ENCODE assay signal across 26 cellular contexts in genomic region chr5:171895076-171895475, GRCh38.
DNase-seq lines count a peak whose midpoint lies in the region; ATAC-seq and TF ChIP-seq lines count a peak whose summit lies in the region.
"Had no signal": no experiment of that assay in that cellular context is flagged by ENCODE, and none has a peak within 500 bp of the region (broad histone marks: within the 10 kb centered on the region; RNA-seq: fewer than 3 reads in every experiment).

No MANE protein-coding gene starts in this region.

- H3K4me1 Mint-ChIP-seq in central memory CD8-positive, alpha-beta T cell, result peaks cover 14% of the 10 kb centered on the region
- H3K4me1 Mint-ChIP-seq in osteocyte (ENCODE audit: unreplicated experiment), result peaks cover 62% of the 10 kb centered on the region
- H3K4me1 Mint-ChIP-seq: CD14-positive monocyte had no signal

- H3K27ac Mint-ChIP-seq in central memory CD8-positive, alpha-beta T cell (ENCODE audit: low read depth), result peak overlapping the region; percentile 17
- peak overlapping the region; percentile 69 for H3K27ac Mint-ChIP-seq in osteocyte (ENCODE audit: unreplicated experiment)
- H3K27ac Mint-ChIP-seq: CD14-positive monocyte had no signal

- TF ChIP-seq CTCF in cardiac muscle cell (IDR thresholded peaks at IDR 0.05; ENCODE audit: low read depth, low read length), result no peak
- TF ChIP-seq CTCF in osteocyte (IDR thresholded peaks at IDR 0.05), result no peak
- TF ChIP-seq CTCF in stomach (IDR thresholded peaks at IDR 0.05), result no peak

- POLR2A ChIA-PET in HEK293T (lab: Yijun Ruan, JAX), result no interaction called here

- ATAC-seq in left ventricle myocardium superior, result no peak
- no peak for ATAC-seq in central memory CD8-positive, alpha-beta T cell (replicated peaks; ENCODE audit: extremely low read depth, poor library complexity, severe bottlenecking)
- ATAC-seq: GM12878 had no signal

- H3K4me3 Mint-ChIP-seq in central memory CD8-positive, alpha-beta T cell, result no peak overlapping the region
- H3K4me3 Mint-ChIP-seq in osteocyte (ENCODE audit: unreplicated experiment), result no peak overlapping the region
- H3K4me3 Mint-ChIP-seq: CD14-positive monocyte; CD4-positive, alpha-beta memory T cell; CD4-positive, CD25-positive, alpha-beta regulatory T cell; CD8-positive, alpha-beta memory T cell had no signal

- no peak for TF ChIP-seq EP300 in stomach (IDR thresholded peaks at IDR 0.05)

- H3K36me3 ChIP-seq in cardiac muscle cell (no peaks in the 10 kb centered on the region), stomach (peaks cover 14 to 83% (median 60%) of the 10 kb centered on the region in 4 donors)

- peaks cover 86% of the 10 kb centered on the region for H3K4me1 ChIP-seq in cardiac muscle cell (ENCODE audit: low read depth)
- H3K4me1 ChIP-seq in stomach, result peaks cover 0 to 9% (median 0%) of the 10 kb centered on the region in 4 donors
- H3K4me1 ChIP-seq: BE2C, BLaER1 had no signal

- no peaks in the 10 kb centered on the region for H3K9me3 ChIP-seq in cardiac muscle cell (ENCODE audit: low read depth)
- H3K9me3 ChIP-seq in stomach, result no peaks in the 10 kb centered on the region
- H3K9me3 ChIP-seq: BE2C, BLaER1 had no signal

- CTCF ChIA-PET in HEK293T (lab: Yijun Ruan, JAX), result no interaction called here

- no peaks in the 10 kb centered on the region for H3K9me3 Mint-ChIP-seq in central memory CD8-positive, alpha-beta T cell
- H3K9me3 Mint-ChIP-seq in osteocyte (ENCODE audit: unreplicated experiment), result no peaks in the 10 kb centered on the region
- H3K9me3 Mint-ChIP-seq: CD14-positive monocyte; CD4-positive, CD25-positive, alpha-beta regulatory T cell; CD8-positive, alpha-beta memory T cell had no signal

- TF ChIP-seq POLR2A in stomach (IDR thresholded peaks at IDR 0.05), result no peak

- peak overlapping the region; percentile 95 for H3K27ac ChIP-seq in cardiac muscle cell
- no peak overlapping the region for H3K27ac ChIP-seq in stomach
- H3K27ac ChIP-seq: BLaER1 had no signal

- peaks cover 26% of the 10 kb centered on the region for H3K36me3 Mint-ChIP-seq in central memory CD8-positive, alpha-beta T cell (ENCODE audit: insufficient read depth)
- H3K36me3 Mint-ChIP-seq in osteocyte (ENCODE audit: unreplicated experiment), result peaks cover 18% of the 10 kb centered on the region

- 80 to 93% (median 90%) methylated on average over 2 of the region's 2 CpGs for WGBS in stomach, 5 donors

- DNase-seq in cardiac muscle cell (ENCODE audit: low read depth in 1 of 2, low spot score in 1 of 2) (no peak), left ventricle myocardium superior (no peak), fibroblast of the conjunctiva (ENCODE audit: low read depth) (peak; percentile 5), osteocyte (ENCODE audit: extremely low spot score, unreplicated experiment) (no peak), cerebellar nuclear complex (lab: John Stamatoyannopoulos, UW) (no peak), stomach (no peak), HEK293T (ENCODE audit: extremely low spot score) (no peak)
- no peak for DNase-seq in central memory CD8-positive, alpha-beta T cell (ENCODE audit: low spot score in 2 of 2)
- DNase-seq: 8988T; ACHN; BE2C; C1 segment of cervical spinal cord; CD4-positive, alpha-beta memory T cell; CD4-positive, CD25-positive, alpha-beta regulatory T cell; CD8-positive, alpha-beta memory T cell; COR-L47; DMS 273 treated with DMSO at 0.1 percent for 48 hours; DMS153; DMS53; DMS79; DND-41; EL; GDM1 had no signal

- intact Hi-C loops in left ventricle myocardium superior (cut with micrococcal nuclease) (no loop called here), stomach (cut with DNase I; ENCODE audit: low total_unique reads) (no loop called here)

- no peaks in the 10 kb centered on the region for H3K27me3 Mint-ChIP-seq in central memory CD8-positive, alpha-beta T cell
- H3K27me3 Mint-ChIP-seq in osteocyte (ENCODE audit: unreplicated experiment), result no peaks in the 10 kb centered on the region
- H3K27me3 Mint-ChIP-seq: CD4-positive, alpha-beta memory T cell; CD4-positive, CD25-positive, alpha-beta regulatory T cell; CD8-positive, alpha-beta memory T cell had no signal

- H3K27me3 ChIP-seq in cardiac muscle cell (no peaks in the 10 kb centered on the region), stomach (no peaks in the 10 kb centered on the region)
- H3K27me3 ChIP-seq: BE2C, BLaER1 had no signal

- H3K4me3 ChIP-seq in cardiac muscle cell (no peak overlapping the region), stomach (no peak overlapping the region)
- H3K4me3 ChIP-seq: BLaER1, GM12878 had no signal

TF ChIP-seq in HEK293T, 16 proteins besides CTCF, POLR2A, EP300 and RAD21:
- TF ChIP-seq CTBP1 (IDR thresholded peaks at IDR 0.05; ENCODE audit: borderline replicate concordance) (no peak), LEF1 (IDR thresholded peaks at IDR 0.05; ENCODE audit: borderline replicate concordance) (no peak), FOXM1 (IDR thresholded peaks at IDR 0.05; ENCODE audit: borderline replicate concordance) (no peak), TARDBP (IDR thresholded peaks at IDR 0.05) (no peak), NFRKB (IDR thresholded peaks at IDR 0.05) (no peak), BHLHE40 (IDR thresholded peaks at IDR 0.05; ENCODE audit: borderline replicate concordance) (no peak), L3MBTL2 (conservative IDR thresholded peaks at IDR 0.05) (no peak), SP1 (IDR thresholded peaks at IDR 0.05) (no peak), ZNF384 (IDR thresholded peaks at IDR 0.05) (no peak), HDGF (IDR thresholded peaks at IDR 0.05; ENCODE audit: borderline replicate concordance) (no peak), PKNOX1 (IDR thresholded peaks at IDR 0.05) (no peak)
TF ChIP-seq in HEK293T: peak in this region for 0.
